ENCODE assay signal across 19 cellular contexts in the genomic region with DNA sequence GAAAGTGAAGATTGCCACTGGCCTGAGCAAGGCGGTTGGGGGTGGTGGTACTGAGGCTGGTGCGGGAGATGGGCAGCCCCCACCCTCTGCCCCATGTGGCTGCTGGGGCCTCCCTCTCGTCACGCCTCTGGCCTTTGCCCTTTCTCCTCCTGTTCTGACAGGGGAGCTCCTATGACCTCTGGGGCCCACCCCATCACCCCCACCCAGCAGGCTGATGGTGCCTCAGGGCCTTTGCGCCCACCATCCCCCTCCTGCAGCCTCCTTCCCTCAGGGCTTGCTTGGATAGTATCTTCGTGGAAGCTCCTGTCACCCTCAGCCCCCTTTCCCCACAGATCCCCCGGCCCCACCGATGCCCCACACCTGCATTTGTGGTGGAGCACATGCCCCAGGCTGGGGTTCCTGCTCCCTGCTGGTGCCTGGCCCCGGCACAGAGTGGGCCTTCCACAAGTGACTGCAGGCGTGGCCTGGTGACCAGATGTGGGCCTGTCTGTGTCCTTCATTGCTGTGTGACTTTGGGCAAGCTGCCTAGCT. TPM values are rescaled to one million over a fixed set of nuclear protein-coding genes. Genes with fewer than 3 reads are reported as not detected.
A peak's percentile ranks its signal among the peaks of the same experiment; 100 is the strongest.
DNase-seq lines count a peak whose midpoint lies in the region; ATAC-seq and TF ChIP-seq lines count a peak whose summit lies in the region.
"Had no signal": no experiment of that assay in that cellular context is flagged by ENCODE, and none has a peak within 500 bp of the region (broad histone marks: within the 10 kb centered on the region; RNA-seq: fewer than 3 reads in every experiment).

No MANE protein-coding gene starts in this region.

- peak; percentile 43 for DNase-seq in activated CD8-positive, alpha-beta memory T cell treated with anti-CD3 and anti-CD28 coated beads for 24 hours
- DNase-seq in activated CD8-positive, alpha-beta memory T cell treated with anti-CD3 and anti-CD28 coated beads, Interleukin-2, amount 10 ng/mL, durations not matched to agents 7 days and 5 days: no peak
- peak; percentile 4 for DNase-seq in GM03348 (ENCODE audit: low spot score)
- peak; percentile 80 for DNase-seq in chondrocyte (ENCODE audit: low spot score)
- peak; percentile 6 for DNase-seq in progenitor cell of endocrine pancreas (ENCODE audit: low spot score, unreplicated experiment)
- DNase-seq in NCI-H446 (lab: John Stamatoyannopoulos, UW): no peak
- no peak for DNase-seq in coronary artery (ENCODE audit: low spot score)
- DNase-seq: GM23248; NCI-H1436; NCI-H345; retina; SIG-M5; stimulated activated CD8-positive, alpha-beta memory T cell treated with anti-CD3 and anti-CD28 coated beads, Interleukin-4, amount 100 ng/mL, for 48 hours; T-helper 9 cell had no signal

- no peak overlapping the region for H3K27ac Mint-ChIP-seq in activated CD8-positive, alpha-beta memory T cell treated with anti-CD3 and anti-CD28 coated beads, Interleukin-2, amount 10 ng/mL, durations not matched to agents 7 days and 5 days
- H3K27ac Mint-ChIP-seq in chondrocyte (ENCODE audit: unreplicated experiment) (no peak overlapping the region), progenitor cell of endocrine pancreas (no peak overlapping the region)
- H3K27ac Mint-ChIP-seq in activated T-helper 17 cell treated with anti-CD3 and anti-CD28 coated beads, Interleukin-2, amount 50 U/mL, for 72 hours: no peak overlapping the region
- H3K27ac Mint-ChIP-seq: activated naive CD4-positive, alpha-beta T cell treated with anti-CD3 and anti-CD28 coated beads, Interleukin-2, amount 50 U/mL, for 24 hours had no signal

- ATAC-seq in activated CD8-positive, alpha-beta memory T cell treated with anti-CD3 and anti-CD28 coated beads, Interleukin-2, amount 10 ng/mL, durations not matched to agents 7 days and 5 days: no peak
- no peak for ATAC-seq in activated T-helper 17 cell treated with anti-CD3 and anti-CD28 coated beads, Interleukin-2, amount 50 U/mL, for 72 hours (replicated peaks)
- ATAC-seq: naive thymus-derived CD8-positive, alpha-beta T cell had no signal

- TF ChIP-seq CTCF in chondrocyte (IDR thresholded peaks at IDR 0.05): no peak
- TF ChIP-seq CTCF in progenitor cell of endocrine pancreas (IDR thresholded peaks at IDR 0.05; ENCODE audit: unreplicated experiment): no peak
- no peak for TF ChIP-seq CTCF in coronary artery (IDR thresholded peaks at IDR 0.05)

- H3K4me3 ChIP-seq in coronary artery: no peak overlapping the region
- H3K4me3 ChIP-seq: GM23248, tibial artery had no signal

- no peaks in the 10 kb centered on the region for H3K27me3 Mint-ChIP-seq in activated CD8-positive, alpha-beta memory T cell treated with anti-CD3 and anti-CD28 coated beads, Interleukin-2, amount 10 ng/mL, durations not matched to agents 7 days and 5 days
- H3K27me3 Mint-ChIP-seq in chondrocyte (ENCODE audit: low read depth) (no peaks in the 10 kb centered on the region), progenitor cell of endocrine pancreas (no peaks in the 10 kb centered on the region)
- H3K27me3 Mint-ChIP-seq in activated T-helper 17 cell treated with anti-CD3 and anti-CD28 coated beads, Interleukin-2, amount 50 U/mL, for 72 hours: no peaks in the 10 kb centered on the region
- H3K27me3 Mint-ChIP-seq: activated naive CD4-positive, alpha-beta T cell treated with anti-CD3 and anti-CD28 coated beads, Interleukin-2, amount 50 U/mL, for 24 hours; CD8-positive, alpha-beta memory T cell; naive thymus-derived CD8-positive, alpha-beta T cell had no signal

- no peak overlapping the region for H3K27ac ChIP-seq in coronary artery
- H3K27ac ChIP-seq: GM23248, tibial artery had no signal

- H3K36me3 Mint-ChIP-seq in activated CD8-positive, alpha-beta memory T cell treated with anti-CD3 and anti-CD28 coated beads, Interleukin-2, amount 10 ng/mL, durations not matched to agents 7 days and 5 days: no peaks in the 10 kb centered on the region
- H3K36me3 Mint-ChIP-seq in chondrocyte (ENCODE audit: low read depth): peaks cover 2% of the 10 kb centered on the region
- no peaks in the 10 kb centered on the region for H3K36me3 Mint-ChIP-seq in progenitor cell of endocrine pancreas (ENCODE audit: insufficient read depth)
- H3K36me3 Mint-ChIP-seq in activated T-helper 17 cell treated with anti-CD3 and anti-CD28 coated beads, Interleukin-2, amount 50 U/mL, for 72 hours (ENCODE audit: low read depth): no peaks in the 10 kb centered on the region
- H3K36me3 Mint-ChIP-seq: activated naive CD4-positive, alpha-beta T cell treated with anti-CD3 and anti-CD28 coated beads, Interleukin-2, amount 50 U/mL, for 24 hours had no signal

- peaks cover 15% of the 10 kb centered on the region for H3K4me1 Mint-ChIP-seq in activated CD8-positive, alpha-beta memory T cell treated with anti-CD3 and anti-CD28 coated beads, Interleukin-2, amount 10 ng/mL, durations not matched to agents 7 days and 5 days
- peaks cover 31% of the 10 kb centered on the region for H3K4me1 Mint-ChIP-seq in chondrocyte (ENCODE audit: low read depth)
- H3K4me1 Mint-ChIP-seq in progenitor cell of endocrine pancreas (ENCODE audit: low read depth): peaks cover 3% of the 10 kb centered on the region
- no peaks in the 10 kb centered on the region for H3K4me1 Mint-ChIP-seq in activated T-helper 17 cell treated with anti-CD3 and anti-CD28 coated beads, Interleukin-2, amount 50 U/mL, for 72 hours

- no peak overlapping the region for H3K4me3 Mint-ChIP-seq in activated CD8-positive, alpha-beta memory T cell treated with anti-CD3 and anti-CD28 coated beads, Interleukin-2, amount 10 ng/mL, durations not matched to agents 7 days and 5 days
- no peak overlapping the region for H3K4me3 Mint-ChIP-seq in chondrocyte (ENCODE audit: unreplicated experiment)
- no peak overlapping the region for H3K4me3 Mint-ChIP-seq in progenitor cell of endocrine pancreas (ENCODE audit: low read depth)
- H3K4me3 Mint-ChIP-seq in activated T-helper 17 cell treated with anti-CD3 and anti-CD28 coated beads, Interleukin-2, amount 50 U/mL, for 72 hours: no peak overlapping the region
- H3K4me3 Mint-ChIP-seq: activated naive CD4-positive, alpha-beta T cell treated with anti-CD3 and anti-CD28 coated beads, Interleukin-2, amount 50 U/mL, for 24 hours; naive thymus-derived CD8-positive, alpha-beta T cell had no signal

- H3K9me3 Mint-ChIP-seq in activated CD8-positive, alpha-beta memory T cell treated with anti-CD3 and anti-CD28 coated beads, Interleukin-2, amount 10 ng/mL, durations not matched to agents 7 days and 5 days (ENCODE audit: low read depth): no peaks in the 10 kb centered on the region
- H3K9me3 Mint-ChIP-seq in chondrocyte (ENCODE audit: low read depth) (no peaks in the 10 kb centered on the region), progenitor cell of endocrine pancreas (ENCODE audit: low read depth) (no peaks in the 10 kb centered on the region)
- no peaks in the 10 kb centered on the region for H3K9me3 Mint-ChIP-seq in activated T-helper 17 cell treated with anti-CD3 and anti-CD28 coated beads, Interleukin-2, amount 50 U/mL, for 72 hours
- H3K9me3 Mint-ChIP-seq: activated naive CD4-positive, alpha-beta T cell treated with anti-CD3 and anti-CD28 coated beads, Interleukin-2, amount 50 U/mL, for 24 hours; CD8-positive, alpha-beta memory T cell; naive thymus-derived CD8-positive, alpha-beta T cell had no signal

- CTCF ChIA-PET in activated CD8-positive, alpha-beta memory T cell treated with anti-CD3 and anti-CD28 coated beads, Interleukin-2, amount 10 ng/mL, durations not matched to agents 7 days and 5 days (lab: Charles Lee): no interaction called here

RNA-seq across cellular contexts. Expression of a gene that starts 55.6 kb away (rescaled TPM):
- total RNA-seq in activated CD8-positive, alpha-beta memory T cell treated with anti-CD3 and anti-CD28 coated beads, Interleukin-2, amount 10 ng/mL, durations not matched to agents 7 days and 5 days: 1 to 10 TPM; 1.4 to 1.8 TPM
- 5.1 to 6.5 TPM (median 6.5 TPM) in 3 replicates for total RNA-seq in chondrocyte
- total RNA-seq in progenitor cell of endocrine pancreas: 0.58 and 0.65 TPM in 2 replicates
- 1 to 10 TPM; 2.1 to 2.4 TPM for total RNA-seq in activated T-helper 17 cell treated with anti-CD3 and anti-CD28 coated beads, Interleukin-2, amount 50 U/mL, for 72 hours

Comparison
In these comparisons a context has a peak if more than half of its experiments do, and no peak if none do; other contexts are left out.
1. DNase-seq: peak in activated CD8-positive, alpha-beta memory T cell treated with anti-CD3 and anti-CD28 coated beads for 24 hours (single experiment), GM03348 (single experiment), chondrocyte (single experiment) and progenitor cell of endocrine pancreas (single experiment); none in activated CD8-positive, alpha-beta memory T cell treated with anti-CD3 and anti-CD28 coated beads, Interleukin-2, amount 10 ng/mL, durations not matched to agents 7 days and 5 days (single experiment), NCI-H446 (0 of 2) and coronary artery (single experiment).